12 cellular contexts compared by ENCODE assay signal in genomic region chr7:127251048-127251451, GRCh38. TPM values are rescaled to one million over a fixed set of nuclear protein-coding genes. Genes with fewer than 3 reads are reported as not detected.
A peak's percentile ranks its signal among the peaks of the same experiment; 100 is the strongest.
DNase-seq lines count a peak whose midpoint lies in the region; ATAC-seq, FAIRE-seq and TF ChIP-seq lines count a peak whose summit lies in the region.
"Had no signal": no experiment of that assay in that cellular context is flagged by ENCODE, and none has a peak within 500 bp of the region (broad histone marks: within the 10 kb centered on the region; RNA-seq: fewer than 3 reads in every experiment).

No MANE protein-coding gene starts in this region.

- no peak overlapping the region for H3K27ac Mint-ChIP-seq in astrocyte (ENCODE audit: unreplicated experiment)
- no peak overlapping the region for H3K27ac Mint-ChIP-seq in mesothelial cell of epicardium
- H3K27ac Mint-ChIP-seq in Caco-2 (ENCODE audit: unreplicated experiment): no peak overlapping the region

- H3K4me3 Mint-ChIP-seq in astrocyte (ENCODE audit: unreplicated experiment) (peak overlapping the region; percentile 54), mesothelial cell of epicardium (peak overlapping the region; percentile 33), Caco-2 (ENCODE audit: unreplicated experiment) (no peak overlapping the region)

- no peak overlapping the region for H3K27ac ChIP-seq in liver (ENCODE audit: low read depth in 1 of 2, low read length in 2 of 2)
- no peak overlapping the region for H3K27ac ChIP-seq in HepG2 (ENCODE audit: extremely low read length, insufficient read depth, low read length)
- H3K27ac ChIP-seq in astrocyte (ENCODE audit: low read depth, low read length): no peak overlapping the region
- no peak overlapping the region for H3K27ac ChIP-seq in upper lobe of left lung
- H3K27ac ChIP-seq: brain microvascular endothelial cell had no signal

- H3K79me2 ChIP-seq in HepG2 (ENCODE audit: insufficient read depth, low read length) (no peaks in the 10 kb centered on the region), astrocyte (ENCODE audit: insufficient read depth, low read length) (no peaks in the 10 kb centered on the region)

- BruUV-seq in HepG2 (replicated peaks; lab: Mats Ljungman, UMichigan) (no TSS peak), Caco-2 (replicated peaks; lab: Mats Ljungman, UMichigan) (no TSS peak)

- ATAC-seq in HepG2 (no peak), upper lobe of left lung (ENCODE audit: low FRiP score in 2 of 2) (no peak)

- H3K4me1 Mint-ChIP-seq in astrocyte (ENCODE audit: low read depth, unreplicated experiment) (no peaks in the 10 kb centered on the region), mesothelial cell of epicardium (peaks cover 10% of the 10 kb centered on the region), Caco-2 (ENCODE audit: low read depth, unreplicated experiment) (no peaks in the 10 kb centered on the region)

- FAIRE-seq in HepG2 (lab: Jason Lieb, UNC) (no peak), astrocyte (lab: Jason Lieb, UNC) (no peak)

- DNase-seq in HepG2 (ENCODE audit: low spot score) (no peak), astrocyte (ENCODE audit: low read depth) (no peak), mesothelial cell of epicardium (ENCODE audit: low spot score in 2 of 2, unreplicated experiment in 2 of 2) (no peak), upper lobe of left lung (peak in 1 of 2 donors; percentile 5), Caco-2 (no peak), RPMI8226 (no peak), SKM-1 treated with dmso at 0.1 percent for 144 hours (lab: John Stamatoyannopoulos, UW; ENCODE audit: unreplicated experiment) (no peak)
- DNase-seq: activated CD4-positive, alpha-beta T cell treated with anti-CD3 and anti-CD28 coated beads for 48 hours; brain microvascular endothelial cell; OCI-M1 had no signal

- H3K4me2 ChIP-seq in HepG2 (ENCODE audit: low read depth, low read length) (no peak overlapping the region), astrocyte (ENCODE audit: low read length) (peak overlapping the region; percentile 98)

- no peaks in the 10 kb centered on the region for H3K9me3 Mint-ChIP-seq in astrocyte (ENCODE audit: unreplicated experiment)
- H3K9me3 Mint-ChIP-seq in mesothelial cell of epicardium: no peaks in the 10 kb centered on the region
- H3K9me3 Mint-ChIP-seq in Caco-2 (ENCODE audit: unreplicated experiment): no peaks in the 10 kb centered on the region

- H3K36me3 ChIP-seq in liver (ENCODE audit: control insufficient read depth in 4 of 4, insufficient read depth in 3 of 4, low read depth in 1 of 4, low read length in 3 of 4): no peaks in the 10 kb centered on the region
- no peaks in the 10 kb centered on the region for H3K36me3 ChIP-seq in HepG2 (replicated peaks in 1 of 2; ENCODE audit: control insufficient read depth in 1 of 2, insufficient read depth in 2 of 2, low read length in 2 of 2)
- no peaks in the 10 kb centered on the region for H3K36me3 ChIP-seq in astrocyte (ENCODE audit: insufficient read depth, low read length)
- no peaks in the 10 kb centered on the region for H3K36me3 ChIP-seq in upper lobe of left lung
- H3K36me3 ChIP-seq in Caco-2 (ENCODE audit: control insufficient read depth, insufficient read depth, low read length): no peaks in the 10 kb centered on the region
- H3K36me3 ChIP-seq: brain microvascular endothelial cell had no signal

- H3K4me1 ChIP-seq in liver (ENCODE audit: control insufficient read depth in 4 of 4, insufficient read depth in 4 of 4, low read length in 3 of 4) (peaks cover 6 to 25% (median 21%) of the 10 kb centered on the region in 4 donors), HepG2 (ENCODE audit: insufficient read depth, low read length) (0 out of 2 replicates have a peak, but pooled peaks cover 5% of the 10 kb centered on the region), astrocyte (ENCODE audit: insufficient read depth, low read length) (peaks cover 14% of the 10 kb centered on the region), upper lobe of left lung (peaks cover 18 to 30% (median 21%) of the 10 kb centered on the region in 4 donors), Caco-2 (peaks cover 8% of the 10 kb centered on the region; the same call in 1 of the 2 replicates)

- H3K4me3 ChIP-seq in liver (ENCODE audit: low read depth in 1 of 3, low read length in 3 of 3) (peak overlapping the region; percentile 41 to 86 (median 72)), HepG2 (replicated peaks in 1 of 3; ENCODE audit: insufficient read depth in 1 of 3, low read depth in 2 of 3, low read length in 3 of 3) (no peak overlapping the region), astrocyte (ENCODE audit: insufficient read depth, low read depth, low read length) (no peak overlapping the region), upper lobe of left lung (peak overlapping the region in 3 of 4 donors; percentile 64 to 91 (median 75)), Caco-2 (ENCODE audit: low read depth, low read length) (no peak overlapping the region)

- TF ChIP-seq CTCF in liver (IDR thresholded peaks at IDR 0.05; ENCODE audit: low read depth, low read length, missing input control) (no peak), HepG2 (CRISPR knock-in tag; IDR thresholded peaks at IDR 0.05) (no peak), astrocyte (IDR thresholded peaks at IDR 0.05; ENCODE audit: insufficient read depth, low read depth, low read length) (no peak), mesothelial cell of epicardium (IDR thresholded peaks at IDR 0.05; ENCODE audit: unreplicated experiment) (no peak), upper lobe of left lung (IDR thresholded peaks at IDR 0.05) (no peak), Caco-2 (IDR thresholded peaks at IDR 0.05; ENCODE audit: insufficient read depth in 1 of 2, low read depth in 1 of 2, low read length in 1 of 2, severe bottlenecking in 1 of 2, unreplicated experiment in 1 of 2) (no peak)

- TF ChIP-seq POLR2A in HepG2 (IDR thresholded peaks at IDR 0.05; ENCODE audit: insufficient read depth in 1 of 2, low read depth in 2 of 2, low read length in 2 of 2) (no peak), upper lobe of left lung (IDR thresholded peaks at IDR 0.05) (no peak)

- H3K27me3 Mint-ChIP-seq in astrocyte (ENCODE audit: low read depth, unreplicated experiment) (peaks cover 75% of the 10 kb centered on the region), mesothelial cell of epicardium (ENCODE audit: low read depth) (peaks cover 93% of the 10 kb centered on the region), Caco-2 (ENCODE audit: insufficient read depth, unreplicated experiment) (peaks cover 38% of the 10 kb centered on the region)

- in situ Hi-C loops in HepG2 (cut with HindIII; ENCODE audit: extremely low pct_ligation_motif_present, low pct_unique_long_range_greater_than_20kb): loop anchor here (10.0 kb wide), 1 partner anchor 146 kb away; no protein-coding TSS in a partner anchor

- H3K27me3 ChIP-seq in liver (ENCODE audit: control insufficient read depth in 4 of 4, insufficient read depth in 4 of 4, low read length in 3 of 4) (peaks cover 0 to 2% (median 0%) of the 10 kb centered on the region in 4 donors), HepG2 (ENCODE audit: control insufficient read depth in 1 of 2, insufficient read depth in 2 of 2, low read length in 2 of 2) (peaks cover 8 to 71% of the 10 kb centered on the region in 2 experiments), astrocyte (ENCODE audit: insufficient read depth, low read length) (peaks cover 50% of the 10 kb centered on the region), upper lobe of left lung (peaks cover 0 to 32% (median 21%) of the 10 kb centered on the region in 4 donors), Caco-2 (replicated peaks; ENCODE audit: control insufficient read depth, insufficient read depth, low read length) (peaks cover 12% of the 10 kb centered on the region)

- intact Hi-C loops in HepG2 (cut with micrococcal nuclease; ENCODE audit: unreplicated experiment): loop anchor here (5.0 kb wide), 1 partner anchor 449 kb away; no protein-coding TSS in a partner anchor
- intact Hi-C loops in Caco-2 (cut with micrococcal nuclease; ENCODE audit: unreplicated experiment): loop anchor here (5.0 kb wide), 1 partner anchor 156 kb away; no protein-coding TSS in a partner anchor

- no peak for TF ChIP-seq EP300 in HepG2 (IDR thresholded peaks at IDR 0.05; ENCODE audit: low read depth in 2 of 2, low read length in 2 of 2)
- TF ChIP-seq EP300 in HepG2 (CRISPR knock-in tag; IDR thresholded peaks at IDR 0.05; ENCODE audit: borderline replicate concordance): no peak
- TF ChIP-seq EP300 in upper lobe of left lung (IDR thresholded peaks at IDR 0.05): no peak

- no peak overlapping the region for H3K9ac ChIP-seq in liver (ENCODE audit: low read depth in 1 of 2, low read length in 2 of 2)
- no peak overlapping the region for H3K9ac ChIP-seq in HepG2 (ENCODE audit: insufficient read depth, low read depth, low read length)
- no peak overlapping the region for H3K9ac ChIP-seq in astrocyte (ENCODE audit: low read length)

- TF ChIP-seq RAD21 in liver (IDR thresholded peaks at IDR 0.05) (no peak), HepG2 (CRISPR knock-in tag; IDR thresholded peaks at IDR 0.05) (no peak)

- H3K36me3 Mint-ChIP-seq in astrocyte (ENCODE audit: low read depth, unreplicated experiment) (no peaks in the 10 kb centered on the region), mesothelial cell of epicardium (no peaks in the 10 kb centered on the region), Caco-2 (ENCODE audit: insufficient read depth, unreplicated experiment) (no peaks in the 10 kb centered on the region)

- POLR2A ChIA-PET in HepG2 (lab: Yijun Ruan, JAX): no interaction called here
- POLR2A ChIA-PET in Caco-2 (lab: Charles Lee): no interaction called here

- 7% methylated on average over 22 of the region's 22 CpGs for WGBS in liver
- 63% methylated on average over 22 of the region's 22 CpGs for WGBS in HepG2 (ENCODE audit: low lambda C conversion rate)
- 5 to 10% methylated on average over 20 to 22 of the region's 22 CpGs for WGBS in upper lobe of left lung, 2 donors

- no peaks in the 10 kb centered on the region for H3K9me3 ChIP-seq in liver (ENCODE audit: control insufficient read depth in 4 of 4, low read length in 3 of 4)
- no peaks in the 10 kb centered on the region for H3K9me3 ChIP-seq in HepG2 (ENCODE audit: low read length)
- no peaks in the 10 kb centered on the region for H3K9me3 ChIP-seq in astrocyte (ENCODE audit: insufficient read depth, low read depth, low read length)
- no peaks in the 10 kb centered on the region for H3K9me3 ChIP-seq in upper lobe of left lung
- no peaks in the 10 kb centered on the region for H3K9me3 ChIP-seq in Caco-2

- CTCF ChIA-PET in HepG2 (lab: Yijun Ruan, JAX; ENCODE audit: low intra/inter-chr PET ratio, low total read pairs) (no interaction called here), Caco-2 (lab: Charles Lee) (no interaction called here)

- H4K20me1 ChIP-seq in HepG2 (ENCODE audit: insufficient read depth, low read length) (peaks cover 6% of the 10 kb centered on the region; the same call in 1 of the 2 replicates), astrocyte (ENCODE audit: insufficient read depth, low read length) (no peaks in the 10 kb centered on the region)

- no peak overlapping the region for H2AFZ ChIP-seq in HepG2 (ENCODE audit: low read length)
- no peak overlapping the region for H2AFZ ChIP-seq in astrocyte (ENCODE audit: low read depth, low read length)

RNA-seq across cellular contexts. Expression of gene GRM8, which starts 1.7 kb away (rescaled TPM):
- 1 to 10 TPM in 1 of 2 donors, under 1 TPM in 1; 0.98 to 4.9 TPM for total RNA-seq in liver
- polyA plus RNA-seq in liver: 1 to 10 TPM in 1 of 2 donors, under 1 TPM in 1; 0.28 to 4.5 TPM
- total RNA-seq in HepG2 (2016; rRNA removed; fragmentation: Illumina TruSeq; extraction: Trizol): not detected in 2 replicates
- not detected in 2 replicates for total RNA-seq in HepG2 (2016; cell fraction: cytosol; rRNA removed; fragmentation: Illumina TruSeq; extraction: Trizol; ENCODE audit: low read depth)
- not detected in 2 replicates for total RNA-seq in HepG2 (2016; cell fraction: insoluble cytoplasmic fraction; rRNA removed; fragmentation: Illumina TruSeq; extraction: Trizol)
- not detected in 2 replicates for total RNA-seq in HepG2 (2016; cell fraction: membrane; rRNA removed; fragmentation: Illumina TruSeq; extraction: Trizol)
- not detected in 2 replicates for total RNA-seq in HepG2 (2016; cell fraction: nucleus; rRNA removed; fragmentation: Illumina TruSeq; extraction: Trizol)
- polyA plus RNA-seq in HepG2 (2011; rRNA removed): not detected in 2 replicates
- polyA plus RNA-seq in HepG2 (2011; cell fraction: cytosol; rRNA removed): not detected in 2 replicates
- polyA plus RNA-seq in HepG2 (2011; cell fraction: nucleus; rRNA removed): not detected in 2 replicates
- not detected in 2 replicates for polyA plus RNA-seq in HepG2 (2012)
- not detected in 2 replicates for polyA plus RNA-seq in HepG2 (2016; cell fraction: cytosol; fragmentation: Illumina TruSeq; extraction: Trizol; ENCODE audit: low read depth)
- not detected in 2 replicates for polyA plus RNA-seq in HepG2 (2016; cell fraction: insoluble cytoplasmic fraction; fragmentation: Illumina TruSeq; extraction: Trizol; ENCODE audit: low read depth)
- polyA plus RNA-seq in HepG2 (2016; cell fraction: membrane; fragmentation: Illumina TruSeq; extraction: Trizol; ENCODE audit: low read depth): not detected in 2 replicates
- polyA plus RNA-seq in HepG2 (2016; cell fraction: nucleus; fragmentation: Illumina TruSeq; extraction: Trizol; ENCODE audit: insufficient read depth, low read depth): not detected in 2 replicates
- polyA minus RNA-seq in HepG2 (2011; rRNA and poly(A)+ RNA removed; ENCODE audit: low replicate concordance): not detected in 2 replicates
- not detected in 2 replicates for polyA minus RNA-seq in HepG2 (2011; cell fraction: cytosol; rRNA and poly(A)+ RNA removed)
- polyA minus RNA-seq in HepG2 (2011; cell fraction: nucleus; rRNA and poly(A)+ RNA removed): not detected in 2 replicates
- total RNA-seq in astrocyte: 0.96 and 2.2 TPM in 2 replicates
- total RNA-seq in mesothelial cell of epicardium: 0.52 to 1.1 TPM (median 1.0 TPM) in 3 replicates
- 1 to 10 TPM in 2 of 6 donors, under 1 TPM in 1, not detected in 3; 0.49 to 6.5 (median 1.8) TPM for total RNA-seq in upper lobe of left lung
- not detected in 2 replicates for total RNA-seq in Caco-2 (2022)
- total RNA-seq: glomerular endothelial cell had no signal

Comparison
In these comparisons a context has a peak if more than half of its experiments do, and no peak if none do; other contexts are left out.
1. H3K4me3 ChIP-seq: peak in liver (3 of 3) and upper lobe of left lung (3 of 4); none in HepG2 (0 of 3), astrocyte (single experiment) and Caco-2 (single experiment).